Comparison of ENCODE assay signal across 27 cellular contexts in the genomic region with DNA sequence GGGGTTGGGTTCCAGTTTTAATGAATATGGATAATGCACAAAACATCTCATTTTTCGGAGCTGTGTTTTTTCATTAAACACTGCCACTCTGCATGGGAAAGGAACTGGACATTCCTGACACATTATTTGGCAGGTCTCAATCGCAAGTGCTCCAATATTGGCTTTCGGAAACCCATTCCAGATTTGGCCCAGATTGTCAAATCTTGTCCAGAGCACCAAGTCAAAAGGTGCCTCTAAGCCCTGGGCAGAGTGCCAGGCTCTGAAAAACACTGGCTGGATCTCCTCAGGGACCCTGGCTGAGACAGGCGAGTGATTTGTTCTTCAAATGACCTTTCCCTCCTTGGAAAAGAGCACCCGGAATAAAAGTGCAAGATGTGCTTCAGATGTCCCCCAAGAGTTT.
DNase-seq lines count a peak whose midpoint lies in the region; ATAC-seq, FAIRE-seq and TF ChIP-seq lines count a peak whose summit lies in the region.
"Had no signal": no experiment of that assay in that cellular context is flagged by ENCODE, and none has a peak within 500 bp of the region (broad histone marks: within the 10 kb centered on the region; RNA-seq: fewer than 3 reads in every experiment).

No MANE protein-coding gene starts in this region.

- TF ChIP-seq EP300 in K562 (IDR thresholded peaks at IDR 0.05; ENCODE audit: low read length) = no peak

- H3K27ac ChIP-seq in K562 (ENCODE audit: extremely low read depth, low read depth, low read length) (no peak overlapping the region), left ventricle myocardium inferior (replicated peaks) (peak overlapping the region; percentile 40), thoracic aorta (peak overlapping the region; percentile 68 to 79)
- H3K27ac ChIP-seq: BLaER1, hepatocyte, neural progenitor cell, SJCRH30 had no signal

- intact Hi-C loops in K562 (cut with micrococcal nuclease) = no loop called here
- intact Hi-C loops in left ventricle myocardium inferior (cut with micrococcal nuclease) = no loop called here

- no peak overlapping the region for H2AFZ ChIP-seq in K562 (ENCODE audit: low read depth, low read length)
- H2AFZ ChIP-seq: GM23338, hepatocyte, neural progenitor cell had no signal

- no peaks in the 10 kb centered on the region for H3K9me1 ChIP-seq in K562 (ENCODE audit: control insufficient read depth, insufficient read depth, low read length)

- DNase-seq in MG63 (peak; percentile 56), K562 (ENCODE audit: extremely low read depth in 1 of 4, low spot score in 3 of 4) (no peak), left ventricle myocardium inferior (peak; percentile 32), thoracic aorta (ENCODE audit: low spot score) (no peak), NOMO-1 treated with dmso at 0.1 percent for 144 hours (lab: John Stamatoyannopoulos, UW; ENCODE audit: unreplicated experiment) (no peak), GDM1 (lab: John Stamatoyannopoulos, UW) (no peak)
- DNase-seq: activated B cell treated with CpG ODN at 0.5 μM for 24 hours; activated CD4-positive, alpha-beta T cell treated with anti-CD3 and anti-CD28 coated beads, Interleukin-2, amount 50 U/mL, for 1 hour; activated gamma-delta T cell treated with Interleukin-2 at 50 U/mL for 16 hours; activated T-cell treated with anti-CD3 and anti-CD28 coated beads, Interleukin-2, amount 50 U/mL, for 4 hours; COR-L47; effector memory CD4-positive, alpha-beta T cell; HFFc6; NCI-H1105; NCI-H187 treated with DMSO at 0.1 percent for 48 hours; NCI-H526 treated with DMSO at 0.1 percent for 48 hours; SJCRH30; stimulated activated CD4-positive, alpha-beta T cell treated with anti-CD3 and anti-CD28 coated beads, Interleukin-15, amount 100 ng/mL, for 24 hours; stimulated activated naive CD4-positive, alpha-beta T cell had no signal

- no peak for TF ChIP-seq RAD21 in K562 (CRISPR knock-in tag; conservative IDR thresholded peaks at IDR 0.05 in 1 of 2, IDR thresholded peaks at IDR 0.05 in 1 of 2)

- FAIRE-seq in K562 (lab: Jason Lieb, UNC) = no peak
- FAIRE-seq: colon, RCC 7860 had no signal

- H3K4me2 ChIP-seq in K562 (ENCODE audit: insufficient read depth, low read length) = no peak overlapping the region
- H3K4me2 ChIP-seq: BLaER1, GM23338, hepatocyte, neural progenitor cell had no signal

- H4K20me1 ChIP-seq in K562 (replicated peaks; ENCODE audit: control insufficient read depth, insufficient read depth, low read length) = no peaks in the 10 kb centered on the region
- H4K20me1 ChIP-seq: BLaER1 had no signal

- H3K36me3 ChIP-seq in MG63 = no peaks in the 10 kb centered on the region
- no peaks in the 10 kb centered on the region for H3K36me3 ChIP-seq in K562 (ENCODE audit: control insufficient read depth, insufficient read depth, low read length)
- no peaks in the 10 kb centered on the region for H3K36me3 ChIP-seq in left ventricle myocardium inferior
- H3K36me3 ChIP-seq in thoracic aorta = no peaks in the 10 kb centered on the region
- H3K36me3 ChIP-seq: BLaER1, neural progenitor cell, SJCRH30 had no signal

- no peaks in the 10 kb centered on the region for H3K79me2 ChIP-seq in K562 (ENCODE audit: control insufficient read depth, insufficient read depth, low read length)
- H3K79me2 ChIP-seq: hepatocyte had no signal

- no peak for TF ChIP-seq POLR2A in K562 (conservative IDR thresholded peaks at IDR 0.05)

- no peak for TF ChIP-seq CTCF in K562 (IDR thresholded peaks at IDR 0.05 in 2 of 3, conservative IDR thresholded peaks at IDR 0.05 in 1 of 3; ENCODE audit: insufficient read depth in 2 of 3, low read depth in 1 of 3, low read length in 3 of 3)
- TF ChIP-seq CTCF in left ventricle myocardium inferior (IDR thresholded peaks at IDR 0.05; ENCODE audit: borderline replicate concordance) = no peak
- no peak for TF ChIP-seq CTCF in thoracic aorta (IDR thresholded peaks at IDR 0.05)

- CTCF ChIA-PET in K562 (lab: Yijun Ruan, JAX; ENCODE audit: low intra/inter-chr PET ratio) = no interaction called here

- H3K9me3 ChIP-seq in MG63 (peaks cover 15% of the 10 kb centered on the region), K562 (replicated peaks; ENCODE audit: control insufficient read depth, insufficient read depth, low read depth, low read length) (no peaks in the 10 kb centered on the region; the same call in 1 of the 2 replicates), left ventricle myocardium inferior (replicated peaks) (peaks cover 17% of the 10 kb centered on the region), thoracic aorta (no peaks in the 10 kb centered on the region)
- H3K9me3 ChIP-seq: SJCRH30 had no signal

- ATAC-seq in K562 = no peak
- no peak for ATAC-seq in thoracic aorta (ENCODE audit: insufficient number of reproducible peaks, low FRiP score, low read depth)
- no peak for ATAC-seq in HG03196 (IDR thresholded peaks at IDR 0.05; ENCODE audit: unreplicated experiment)
- no peak for ATAC-seq in GM18502 (IDR thresholded peaks at IDR 0.05; ENCODE audit: poor library complexity, unreplicated experiment)
- ATAC-seq: activated T-cell treated with anti-CD3 and anti-CD28 coated beads, Interleukin-2, amount 50 U/mL, for 4 hours; GM23338 had no signal

- H3K27me3 ChIP-seq in MG63 (no peaks in the 10 kb centered on the region), K562 (ENCODE audit: control insufficient read depth in 2 of 2, insufficient read depth in 2 of 2, low read length in 2 of 2) (peaks cover 0 to 8% of the 10 kb centered on the region in 2 experiments; a peak in 1 of 5 replicates), left ventricle myocardium inferior (ENCODE audit: low read depth) (no peaks in the 10 kb centered on the region), thoracic aorta (replicated peaks; ENCODE audit: insufficient read depth) (no peaks in the 10 kb centered on the region)
- H3K27me3 ChIP-seq: BLaER1, hepatocyte, neural progenitor cell, SJCRH30 had no signal

- no TSS peak for BruUV-seq in K562 (replicated peaks; lab: Mats Ljungman, UMichigan)

- in situ Hi-C loops in K562 (cut with MboI) = no loop called here

- WGBS in K562 (ENCODE audit: insufficient coverage, low coverage, missing lambda C conversion rate) = 29% methylated on average over 5 of the region's 5 CpGs

- POLR2A ChIA-PET in K562 (lab: Yijun Ruan, JAX) = no interaction called here

- H3K4me3 ChIP-seq in MG63 (no peak overlapping the region), K562 (no peak overlapping the region), left ventricle myocardium inferior (no peak overlapping the region), thoracic aorta (no peak overlapping the region)
- H3K4me3 ChIP-seq: BLaER1, GM23338, hepatocyte, neural progenitor cell, SJCRH30 had no signal

- H3K4me1 ChIP-seq in K562 (replicated peaks in 1 of 2; ENCODE audit: control insufficient read depth in 2 of 2, insufficient read depth in 2 of 2, low read length in 2 of 2) = peaks cover 0 to 7% of the 10 kb centered on the region in 2 experiments; a peak in 2 of 5 replicates
- peaks cover 7% of the 10 kb centered on the region for H3K4me1 ChIP-seq in left ventricle myocardium inferior
- peaks cover 12 to 27% of the 10 kb centered on the region in 2 donors for H3K4me1 ChIP-seq in thoracic aorta (ENCODE audit: control insufficient read depth in 1 of 2, low read depth in 2 of 2)
- H3K4me1 ChIP-seq: BLaER1, neural progenitor cell, SJCRH30 had no signal

- H3K9ac ChIP-seq in K562 (ENCODE audit: insufficient read depth in 1 of 2, low read depth in 2 of 2, low read length in 2 of 2) = no peak overlapping the region
- H3K9ac ChIP-seq: BLaER1, neural progenitor cell had no signal

TF ChIP-seq in K562, 482 proteins besides CTCF, POLR2A, EP300 and RAD21:
- TF ChIP-seq ESRRA (IDR thresholded peaks at IDR 0.05; ENCODE audit: borderline replicate concordance, low read depth) (0 out of 2 replicates have a peak, but pooled peaks have one; percentile 33), NFRKB (IDR thresholded peaks at IDR 0.05; ENCODE audit: low read depth) (no peak)

Comparison
In these comparisons a context has a peak if more than half of its experiments do, and no peak if none do; other contexts are left out.
1. DNase-seq: peak in MG63 (single experiment) and left ventricle myocardium inferior (single experiment); none in K562 (0 of 4), thoracic aorta (single experiment), NOMO-1 treated with dmso at 0.1 percent for 144 hours (single experiment) and GDM1 (single experiment).